1 cellular context compared by ENCODE assay signal in genomic region chr2:200747668-200748618, GRCh38.
TF ChIP-seq lines count a peak whose summit lies in the region.

No MANE protein-coding gene starts in this region.

TF ChIP-seq in HepG2, 621 proteins besides CTCF, POLR2A, EP300 and RAD21 (continued from another document and continues in another):
- TF ChIP-seq NFAT5 (CRISPR knock-in tag; IDR thresholded peaks at IDR 0.05) (no peak), ZNF230 (CRISPR knock-in tag; IDR thresholded peaks at IDR 0.05) (peak; percentile 78; the same call in 1 of the 2 replicates), ZNF891 (CRISPR knock-in tag; IDR thresholded peaks at IDR 0.05) (no peak), SP4 (CRISPR knock-in tag; IDR thresholded peaks at IDR 0.05) (no peak), ZNF788 (CRISPR knock-in tag; IDR thresholded peaks at IDR 0.05; ENCODE audit: borderline replicate concordance) (peak; percentile 49; the same call in 1 of the 2 replicates), YEATS2 (CRISPR knock-in tag; IDR thresholded peaks at IDR 0.05; ENCODE audit: borderline replicate concordance) (0 out of 2 replicates have a peak, but pooled peaks have one; percentile 19), TOPORS (CRISPR knock-in tag; IDR thresholded peaks at IDR 0.05) (peak; percentile 39; the same call in 1 of the 2 replicates), SATB2 (CRISPR knock-in tag; IDR thresholded peaks at IDR 0.05) (peak; percentile 76; the same call in 1 of the 2 replicates), MBD4 (IDR thresholded peaks at IDR 0.05; ENCODE audit: borderline replicate concordance, low read length) (peak; percentile 77; the same call in 1 of the 2 replicates), HNF4G (IDR thresholded peaks at IDR 0.05; ENCODE audit: borderline replicate concordance, low read depth, low read length) (peak; percentile 24; the same call in 1 of the 2 replicates), HNF4G (CRISPR knock-in tag; IDR thresholded peaks at IDR 0.05; ENCODE audit: borderline replicate concordance, low read depth) (0 out of 2 replicates have a peak, but pooled peaks have one; percentile 49), ZNF558 (CRISPR knock-in tag; IDR thresholded peaks at IDR 0.05; ENCODE audit: borderline replicate concordance) (no peak), ZNF652 (CRISPR knock-in tag; IDR thresholded peaks at IDR 0.05; ENCODE audit: borderline replicate concordance, low read depth) (peak; percentile 29; the same call in 1 of the 2 replicates), CENPT (CRISPR knock-in tag; IDR thresholded peaks at IDR 0.05; ENCODE audit: low read depth) (no peak), HNF1A (IDR thresholded peaks at IDR 0.05; ENCODE audit: low read depth) (peak; percentile 72), HNF1A (CRISPR knock-in tag; IDR thresholded peaks at IDR 0.05; ENCODE audit: borderline replicate concordance) (peak; percentile 84; the same call in 1 of the 2 replicates), SAFB2 (CRISPR knock-in tag; IDR thresholded peaks at IDR 0.05; ENCODE audit: borderline replicate concordance, low read depth) (peak; percentile 60; the same call in 1 of the 2 replicates), HMG20A (CRISPR knock-in tag; IDR thresholded peaks at IDR 0.05; ENCODE audit: borderline replicate concordance) (peak; percentile 79; the same call in 1 of the 2 replicates), CHD2 (IDR thresholded peaks at IDR 0.05; ENCODE audit: low read depth, low read length) (no peak; the same call in 1 of the 2 replicates), MAFK (conservative IDR thresholded peaks at IDR 0.05 in 1 of 2, IDR thresholded peaks at IDR 0.05 in 1 of 2; ENCODE audit: low read length in 2 of 2) (peak in 1 of 2 experiments; percentile 72; a peak in 2 of 4 replicates), HIC2 (CRISPR knock-in tag; IDR thresholded peaks at IDR 0.05; ENCODE audit: low read depth) (no peak), ZNF451 (CRISPR knock-in tag; IDR thresholded peaks at IDR 0.05) (0 out of 2 replicates have a peak, but pooled peaks have one; percentile 36), ZNF850 (CRISPR knock-in tag; conservative IDR thresholded peaks at IDR 0.05) (no peak), MXD3 (CRISPR knock-in tag; IDR thresholded peaks at IDR 0.05) (no peak), CBX5 (CRISPR knock-in tag; IDR thresholded peaks at IDR 0.05; ENCODE audit: borderline replicate concordance) (peak; percentile 35; the same call in 1 of the 2 replicates), SETDB1 (CRISPR knock-in tag; IDR thresholded peaks at IDR 0.05; ENCODE audit: borderline replicate concordance) (no peak), KLF16 (CRISPR knock-in tag; IDR thresholded peaks at IDR 0.05) (no peak), BRD4 (CRISPR knock-in tag; IDR thresholded peaks at IDR 0.05) (0 out of 2 replicates have a peak, but pooled peaks have one; percentile 60), KDM5A (IDR thresholded peaks at IDR 0.05; ENCODE audit: borderline replicate concordance, low read length) (no peak), ZNF337 (CRISPR knock-in tag; IDR thresholded peaks at IDR 0.05; ENCODE audit: borderline replicate concordance, low read depth) (no peak), ZNF552 (CRISPR knock-in tag; IDR thresholded peaks at IDR 0.05; ENCODE audit: borderline replicate concordance) (peak; percentile 68; the same call in 1 of the 2 replicates), ZNF296 (CRISPR knock-in tag; conservative IDR thresholded peaks at IDR 0.05) (no peak), ZNF432 (CRISPR knock-in tag; IDR thresholded peaks at IDR 0.05; ENCODE audit: borderline replicate concordance) (no peak), ZKSCAN5 (CRISPR knock-in tag; IDR thresholded peaks at IDR 0.05) (no peak), PPARG (CRISPR knock-in tag; conservative IDR thresholded peaks at IDR 0.05) (peak; percentile 60; the same call in 1 of the 2 replicates), ZFP1 (CRISPR knock-in tag; IDR thresholded peaks at IDR 0.05) (0 out of 2 replicates have a peak, but pooled peaks have one; percentile 55), ZNF512B (CRISPR knock-in tag; IDR thresholded peaks at IDR 0.05; ENCODE audit: borderline replicate concordance) (peak; percentile 52; the same call in 1 of the 2 replicates), DMAP1 (CRISPR knock-in tag; IDR thresholded peaks at IDR 0.05) (no peak; the same call in none of the 2 replicates), HNRNPLL (IDR thresholded peaks at IDR 0.05; ENCODE audit: low read depth, low read length, poor library complexity, severe bottlenecking) (no peak), IRX3 (CRISPR knock-in tag; IDR thresholded peaks at IDR 0.05; ENCODE audit: borderline replicate concordance, low read depth) (peak; percentile 76), NR0B2 (CRISPR knock-in tag; IDR thresholded peaks at IDR 0.05) (no peak)
